1 cellular context compared by ENCODE assay signal in the genomic region with DNA sequence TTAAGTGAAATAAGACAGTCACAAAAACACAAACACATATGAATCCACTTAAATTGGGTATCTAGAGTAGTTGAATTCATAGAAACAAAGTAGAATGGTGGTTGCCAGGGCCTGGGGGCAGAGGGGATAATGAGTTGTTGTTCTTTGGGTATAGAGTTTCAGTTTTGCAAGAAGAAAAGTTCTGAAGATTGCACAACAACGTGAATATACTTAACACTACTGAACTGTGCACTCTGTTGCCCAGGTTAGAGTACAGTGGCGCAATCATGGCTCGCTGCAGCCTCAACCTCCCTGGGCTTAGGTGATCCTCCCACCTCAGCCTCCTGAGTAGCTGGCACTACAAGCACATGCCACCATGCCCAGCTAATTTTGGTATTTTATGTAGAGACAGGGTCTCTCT.
A peak's percentile ranks its signal among the peaks of the same experiment; 100 is the strongest.
TF ChIP-seq lines count a peak whose summit lies in the region.

No MANE protein-coding gene starts in this region.

TF ChIP-seq in HepG2, 621 proteins besides CTCF, POLR2A, EP300 and RAD21 (continued from another document and continues in another):
- TF ChIP-seq U2AF1 (optimal IDR thresholded peaks at IDR 0.05; ENCODE audit: low read depth, low read length) (no peak), ARID2 (CRISPR knock-in tag; IDR thresholded peaks at IDR 0.05; ENCODE audit: borderline replicate concordance) (no peak), RBAK (CRISPR knock-in tag; IDR thresholded peaks at IDR 0.05) (no peak), KMT2B (CRISPR knock-in tag; IDR thresholded peaks at IDR 0.05) (no peak), ZNF552 (CRISPR knock-in tag; IDR thresholded peaks at IDR 0.05; ENCODE audit: borderline replicate concordance) (no peak), YEATS4 (CRISPR knock-in tag; IDR thresholded peaks at IDR 0.05; ENCODE audit: borderline replicate concordance) (peak; percentile 52; the same call in 1 of the 2 replicates), ERF (CRISPR knock-in tag; IDR thresholded peaks at IDR 0.05) (peak; percentile 43; the same call in 1 of the 2 replicates), ISL2 (CRISPR knock-in tag; IDR thresholded peaks at IDR 0.05) (peak; percentile 82), XBP1 (CRISPR knock-in tag; IDR thresholded peaks at IDR 0.05) (no peak), ATF7-NPFF (CRISPR knock-in tag; IDR thresholded peaks at IDR 0.05; ENCODE audit: low read depth) (no peak), ESRRA (CRISPR knock-in tag; IDR thresholded peaks at IDR 0.05; ENCODE audit: low read depth) (0 out of 2 replicates have a peak, but pooled peaks have one; percentile 43), GRHL1 (CRISPR knock-in tag; conservative IDR thresholded peaks at IDR 0.05) (no peak), FOXA3 (CRISPR knock-in tag; IDR thresholded peaks at IDR 0.05) (peak; percentile 76), ZFYVE20 (CRISPR knock-in tag; IDR thresholded peaks at IDR 0.05; ENCODE audit: borderline replicate concordance, low read depth) (no peak), ZC3H13 (CRISPR knock-in tag; IDR thresholded peaks at IDR 0.05) (no peak), NAIF1 (CRISPR knock-in tag; IDR thresholded peaks at IDR 0.05; ENCODE audit: borderline replicate concordance) (no peak), ZNF20 (CRISPR knock-in tag; IDR thresholded peaks at IDR 0.05) (no peak), GLMP (CRISPR knock-in tag; IDR thresholded peaks at IDR 0.05; ENCODE audit: borderline replicate concordance) (no peak), ZFP36L1 (CRISPR knock-in tag; IDR thresholded peaks at IDR 0.05) (no peak), ZNF460 (CRISPR knock-in tag; IDR thresholded peaks at IDR 0.05; ENCODE audit: borderline replicate concordance) (no peak; the same call in 1 of the 2 replicates), ZBTB49 (CRISPR knock-in tag; IDR thresholded peaks at IDR 0.05; ENCODE audit: borderline replicate concordance) (no peak), KLF15 (CRISPR knock-in tag; IDR thresholded peaks at IDR 0.05; ENCODE audit: borderline replicate concordance) (no peak), ZNF468 (CRISPR knock-in tag; IDR thresholded peaks at IDR 0.05) (no peak), ZNF83 (CRISPR knock-in tag; IDR thresholded peaks at IDR 0.05; ENCODE audit: borderline replicate concordance) (no peak), ZSCAN12 (CRISPR knock-in tag; IDR thresholded peaks at IDR 0.05) (no peak), ZNF101 (CRISPR knock-in tag; IDR thresholded peaks at IDR 0.05; ENCODE audit: borderline replicate concordance, low read depth) (no peak), SSRP1 (CRISPR knock-in tag; IDR thresholded peaks at IDR 0.05) (no peak), MYNN (CRISPR knock-in tag; IDR thresholded peaks at IDR 0.05; ENCODE audit: low read depth) (no peak), ZNF644 (CRISPR knock-in tag; IDR thresholded peaks at IDR 0.05; ENCODE audit: low read depth) (peak; percentile 89), NKX3-1 (CRISPR knock-in tag; IDR thresholded peaks at IDR 0.05) (no peak), GLI4 (CRISPR knock-in tag; IDR thresholded peaks at IDR 0.05; ENCODE audit: borderline replicate concordance) (no peak), ZNF607 (CRISPR knock-in tag; IDR thresholded peaks at IDR 0.05; ENCODE audit: borderline replicate concordance) (no peak), GFI1 (CRISPR knock-in tag; IDR thresholded peaks at IDR 0.05; ENCODE audit: borderline replicate concordance) (no peak)
- TF ChIP-seq, protein P1, sequence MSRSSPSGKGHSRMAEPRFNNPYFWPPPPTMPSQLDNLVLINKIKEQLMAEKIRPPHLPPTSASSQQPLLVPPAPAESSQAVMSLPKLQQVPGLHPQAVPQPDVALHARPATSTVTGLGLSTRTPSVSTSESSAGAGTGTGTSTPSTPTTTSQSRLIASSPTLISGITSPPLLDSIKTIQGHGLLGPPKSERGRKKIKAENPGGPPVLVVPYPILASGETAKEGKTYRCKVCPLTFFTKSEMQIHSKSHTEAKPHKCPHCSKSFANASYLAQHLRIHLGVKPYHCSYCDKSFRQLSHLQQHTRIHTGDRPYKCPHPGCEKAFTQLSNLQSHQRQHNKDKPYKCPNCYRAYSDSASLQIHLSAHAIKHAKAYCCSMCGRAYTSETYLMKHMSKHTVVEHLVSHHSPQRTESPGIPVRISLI (CRISPR knock-in tag; IDR thresholded peaks at IDR 0.05; ENCODE audit: borderline replicate concordance): no peak
- TF ChIP-seq, protein P2, sequence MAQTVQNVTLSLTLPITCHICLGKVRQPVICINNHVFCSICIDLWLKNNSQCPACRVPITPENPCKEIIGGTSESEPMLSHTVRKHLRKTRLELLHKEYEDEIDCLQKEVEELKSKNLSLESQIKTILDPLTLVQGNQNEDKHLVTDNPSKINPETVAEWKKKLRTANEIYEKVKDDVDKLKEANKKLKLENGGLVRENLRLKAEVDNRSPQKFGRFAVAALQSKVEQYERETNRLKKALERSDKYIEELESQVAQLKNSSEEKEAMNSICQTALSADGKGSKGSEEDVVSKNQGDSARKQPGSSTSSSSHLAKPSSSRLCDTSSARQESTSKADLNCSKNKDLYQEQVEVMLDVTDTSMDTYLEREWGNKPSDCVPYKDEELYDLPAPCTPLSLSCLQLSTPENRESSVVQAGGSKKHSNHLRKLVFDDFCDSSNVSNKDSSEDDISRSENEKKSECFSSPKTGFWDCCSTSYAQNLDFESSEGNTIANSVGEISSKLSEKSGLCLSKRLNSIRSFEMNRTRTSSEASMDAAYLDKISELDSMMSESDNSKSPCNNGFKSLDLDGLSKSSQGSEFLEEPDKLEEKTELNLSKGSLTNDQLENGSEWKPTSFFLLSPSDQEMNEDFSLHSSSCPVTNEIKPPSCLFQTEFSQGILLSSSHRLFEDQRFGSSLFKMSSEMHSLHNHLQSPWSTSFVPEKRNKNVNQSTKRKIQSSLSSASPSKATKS (CRISPR knock-in tag; IDR thresholded peaks at IDR 0.05): no peak
- TF ChIP-seq, protein P3, sequence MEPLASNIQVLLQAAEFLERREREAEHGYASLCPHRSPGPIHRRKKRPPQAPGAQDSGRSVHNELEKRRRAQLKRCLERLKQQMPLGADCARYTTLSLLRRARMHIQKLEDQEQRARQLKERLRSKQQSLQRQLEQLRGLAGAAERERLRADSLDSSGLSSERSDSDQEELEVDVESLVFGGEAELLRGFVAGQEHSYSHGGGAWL (CRISPR knock-in tag; IDR thresholded peaks at IDR 0.05): no peak
- TF ChIP-seq, protein P4, sequence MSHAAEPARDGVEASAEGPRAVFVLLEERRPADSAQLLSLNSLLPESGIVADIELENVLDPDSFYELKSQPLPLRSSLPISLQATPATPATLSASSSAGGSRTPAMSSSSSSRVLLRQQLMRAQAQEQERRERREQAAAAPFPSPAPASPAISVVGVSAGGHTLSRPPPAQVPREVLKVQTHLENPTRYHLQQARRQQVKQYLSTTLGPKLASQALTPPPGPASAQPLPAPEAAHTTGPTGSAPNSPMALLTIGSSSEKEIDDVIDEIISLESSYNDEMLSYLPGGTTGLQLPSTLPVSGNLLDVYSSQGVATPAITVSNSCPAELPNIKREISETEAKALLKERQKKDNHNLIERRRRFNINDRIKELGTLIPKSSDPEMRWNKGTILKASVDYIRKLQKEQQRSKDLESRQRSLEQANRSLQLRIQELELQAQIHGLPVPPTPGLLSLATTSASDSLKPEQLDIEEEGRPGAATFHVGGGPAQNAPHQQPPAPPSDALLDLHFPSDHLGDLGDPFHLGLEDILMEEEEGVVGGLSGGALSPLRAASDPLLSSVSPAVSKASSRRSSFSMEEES (CRISPR knock-in tag; IDR thresholded peaks at IDR 0.05): 0 out of 2 replicates have a peak, but pooled peaks have one; percentile 24
- TF ChIP-seq, protein P5, sequence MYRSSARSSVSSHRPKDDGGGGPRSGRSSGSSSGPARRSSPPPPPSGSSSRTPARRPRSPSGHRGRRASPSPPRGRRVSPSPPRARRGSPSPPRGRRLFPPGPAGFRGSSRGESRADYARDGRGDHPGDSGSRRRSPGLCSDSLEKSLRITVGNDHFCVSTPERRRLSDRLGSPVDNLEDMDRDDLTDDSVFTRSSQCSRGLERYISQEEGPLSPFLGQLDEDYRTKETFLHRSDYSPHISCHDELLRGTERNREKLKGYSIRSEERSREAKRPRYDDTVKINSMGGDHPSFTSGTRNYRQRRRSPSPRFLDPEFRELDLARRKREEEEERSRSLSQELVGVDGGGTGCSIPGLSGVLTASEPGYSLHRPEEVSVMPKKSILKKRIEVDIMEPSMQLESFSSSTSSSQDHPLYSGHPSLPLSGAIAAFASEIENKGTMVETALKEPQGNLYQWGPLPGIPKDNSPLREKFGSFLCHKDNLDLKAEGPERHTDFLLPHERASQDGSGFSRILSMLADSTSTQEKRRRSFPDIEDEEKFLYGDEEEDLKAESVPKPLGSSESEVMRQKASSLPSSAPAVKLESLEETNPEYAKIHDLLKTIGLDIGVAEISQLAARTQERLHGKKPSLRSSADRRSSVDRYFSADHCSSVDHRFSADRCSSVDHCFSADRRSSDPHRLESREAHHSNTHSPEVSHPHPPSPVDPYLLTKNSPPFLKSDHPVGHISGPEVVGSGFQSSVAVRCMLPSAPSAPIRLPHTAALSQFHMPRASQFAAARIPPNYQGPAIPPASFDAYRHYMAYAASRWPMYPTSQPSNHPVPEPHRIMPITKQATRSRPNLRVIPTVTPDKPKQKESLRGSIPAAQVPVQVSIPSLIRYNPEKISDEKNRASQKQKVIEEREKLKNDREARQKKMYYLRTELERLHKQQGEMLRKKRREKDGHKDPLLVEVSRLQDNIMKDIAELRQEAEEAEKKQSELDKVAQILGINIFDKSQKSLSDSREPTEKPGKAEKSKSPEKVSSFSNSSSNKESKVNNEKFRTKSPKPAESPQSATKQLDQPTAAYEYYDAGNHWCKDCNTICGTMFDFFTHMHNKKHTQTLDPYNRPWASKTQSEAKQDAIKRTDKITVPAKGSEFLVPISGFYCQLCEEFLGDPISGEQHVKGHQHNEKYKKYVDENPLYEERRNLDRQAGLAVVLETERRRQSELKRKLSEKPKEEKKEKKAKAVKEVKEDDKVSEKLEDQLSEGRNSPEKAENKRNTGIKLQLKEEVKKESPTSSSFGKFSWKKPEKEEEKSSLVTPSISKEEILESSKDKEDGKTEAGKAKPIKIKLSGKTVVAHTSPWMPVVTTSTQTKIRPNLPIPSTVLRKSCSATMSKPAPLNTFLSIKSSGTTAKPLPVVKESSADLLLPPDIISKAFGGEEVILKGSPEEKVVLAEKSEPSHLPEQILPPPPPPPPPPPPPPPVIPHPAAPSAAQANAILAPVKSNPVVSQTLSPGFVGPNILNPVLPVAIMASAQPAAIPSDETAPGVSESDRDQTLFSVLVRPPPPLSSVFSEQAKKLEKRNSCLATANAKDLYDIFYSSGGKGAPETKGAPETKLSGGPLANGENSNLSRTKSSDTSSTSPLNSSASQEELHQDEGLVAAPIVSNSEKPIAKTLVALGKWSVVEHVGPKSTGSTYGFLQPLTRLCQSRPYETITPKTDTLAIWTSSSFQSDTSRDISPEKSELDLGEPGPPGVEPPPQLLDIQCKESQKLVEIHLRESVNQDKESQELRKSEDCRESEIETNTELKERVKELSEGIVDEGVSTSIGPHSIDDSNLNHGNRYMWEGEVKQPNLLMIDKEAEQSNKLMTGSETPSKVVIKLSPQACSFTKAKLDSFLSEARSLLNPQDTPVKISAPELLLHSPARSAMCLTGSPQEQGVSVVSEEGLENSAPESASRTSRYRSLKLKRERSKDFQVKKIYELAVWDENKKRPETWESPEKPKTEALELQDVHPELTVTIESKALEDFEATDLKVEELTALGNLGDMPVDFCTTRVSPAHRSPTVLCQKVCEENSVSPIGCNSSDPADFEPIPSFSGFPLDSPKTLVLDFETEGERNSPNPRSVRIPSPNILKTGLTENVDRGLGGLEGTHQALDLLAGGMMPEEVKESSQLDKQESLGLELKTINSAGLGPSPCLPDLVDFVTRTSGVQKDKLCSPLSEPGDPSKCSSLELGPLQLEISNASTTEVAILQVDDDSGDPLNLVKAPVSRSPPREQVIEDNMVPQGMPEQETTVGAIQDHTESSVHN (CRISPR knock-in tag; IDR thresholded peaks at IDR 0.05): no peak
- TF ChIP-seq, protein P6, sequence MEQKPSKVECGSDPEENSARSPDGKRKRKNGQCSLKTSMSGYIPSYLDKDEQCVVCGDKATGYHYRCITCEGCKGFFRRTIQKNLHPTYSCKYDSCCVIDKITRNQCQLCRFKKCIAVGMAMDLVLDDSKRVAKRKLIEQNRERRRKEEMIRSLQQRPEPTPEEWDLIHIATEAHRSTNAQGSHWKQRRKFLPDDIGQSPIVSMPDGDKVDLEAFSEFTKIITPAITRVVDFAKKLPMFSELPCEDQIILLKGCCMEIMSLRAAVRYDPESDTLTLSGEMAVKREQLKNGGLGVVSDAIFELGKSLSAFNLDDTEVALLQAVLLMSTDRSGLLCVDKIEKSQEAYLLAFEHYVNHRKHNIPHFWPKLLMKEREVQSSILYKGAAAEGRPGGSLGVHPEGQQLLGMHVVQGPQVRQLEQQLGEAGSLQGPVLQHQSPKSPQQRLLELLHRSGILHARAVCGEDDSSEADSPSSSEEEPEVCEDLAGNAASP (CRISPR knock-in tag; IDR thresholded peaks at IDR 0.05; ENCODE audit: borderline replicate concordance): peak; percentile 82; the same call in 1 of the 2 replicates
